Comparison of ENCODE assay signal across 13 cellular contexts in genomic region chr17:81251943-81252301, GRCh38. TPM values are rescaled to one million over a fixed set of nuclear protein-coding genes. Genes with fewer than 3 reads are reported as not detected.
A peak's percentile ranks its signal among the peaks of the same experiment; 100 is the strongest.
DNase-seq lines count a peak whose midpoint lies in the region; ATAC-seq and TF ChIP-seq lines count a peak whose summit lies in the region.
"Had no signal": no experiment of that assay in that cellular context is flagged by ENCODE, and none has a peak within 500 bp of the region (broad histone marks: within the 10 kb centered on the region; RNA-seq: fewer than 3 reads in every experiment).

No MANE protein-coding gene starts in this region.

- H3K36me3 ChIP-seq in cardiac muscle cell (no peaks in the 10 kb centered on the region), OCI-LY3 (replicated peaks; ENCODE audit: low read depth, low read length) (peaks cover 23% of the 10 kb centered on the region), left ventricle myocardium inferior (peaks cover 29% of the 10 kb centered on the region)

- H3K4me1 ChIP-seq in cardiac muscle cell (ENCODE audit: low read depth) (peaks cover 24% of the 10 kb centered on the region), OCI-LY3 (ENCODE audit: low read length) (peaks cover 12% of the 10 kb centered on the region), left ventricle myocardium inferior (peaks cover 41% of the 10 kb centered on the region)

- peaks cover 4% of the 10 kb centered on the region for H3K4me1 Mint-ChIP-seq in activated T-cell treated with anti-CD3 and anti-CD28 coated beads, Interleukin-2, amount 50 U/mL, for 24 hours (ENCODE audit: low read depth)

- no peaks in the 10 kb centered on the region for H3K9me3 Mint-ChIP-seq in activated T-cell treated with anti-CD3 and anti-CD28 coated beads, Interleukin-2, amount 50 U/mL, for 24 hours
- H3K9me3 Mint-ChIP-seq: activated B cell treated with CpG ODN at 0.5 μM for 24 hours had no signal

- ATAC-seq in HG03439 (IDR thresholded peaks at IDR 0.05; ENCODE audit: unreplicated experiment): no peak

- peak overlapping the region; percentile 36 for H3K4me2 ChIP-seq in OCI-LY3 (ENCODE audit: low read length)

- H3K27ac ChIP-seq in cardiac muscle cell (peak overlapping the region; percentile 67), OCI-LY3 (ENCODE audit: low read length) (peak overlapping the region; percentile 14; the same call in 1 of the 2 replicates), left ventricle myocardium inferior (replicated peaks) (peak overlapping the region; percentile 61)
- H3K27ac ChIP-seq: vagina had no signal

- DNase-seq in cardiac muscle cell (ENCODE audit: low read depth in 1 of 2, low spot score in 1 of 2): peak in 1 of 2 donors; percentile 47
- DNase-seq in cardiac septum (ENCODE audit: low spot score): no peak
- DNase-seq in left ventricle myocardium inferior: no peak
- no peak for DNase-seq in activated CD4-positive, alpha-beta T cell treated with anti-CD3 and anti-CD28 coated beads, Interleukin-2, amount 50 U/mL, for 1 hour
- DNase-seq in SW480 (ENCODE audit: low spot score): no peak
- no peak for DNase-seq in activated T-cell treated with anti-CD3 and anti-CD28 coated beads, Interleukin-2, amount 50 U/mL, for 24 hours
- DNase-seq: activated B cell treated with CpG ODN at 0.5 μM for 24 hours; activated CD8-positive, alpha-beta memory T cell treated with anti-CD3 and anti-CD28 coated beads, Interleukin-2, amount 50 U/mL, for 4 hours; mesendoderm; NK-92 treated with Interleukin-12 subunit alpha and Interleukin-12 subunit beta, amount 100 ng/mL, for 24 hours had no signal

- H3K27me3 Mint-ChIP-seq in activated T-cell treated with anti-CD3 and anti-CD28 coated beads, Interleukin-2, amount 50 U/mL, for 24 hours: no peaks in the 10 kb centered on the region
- H3K27me3 Mint-ChIP-seq: activated B cell treated with CpG ODN at 0.5 μM for 24 hours had no signal

- H3K27me3 ChIP-seq in cardiac muscle cell (no peaks in the 10 kb centered on the region), OCI-LY3 (ENCODE audit: low read depth, low read length) (no peaks in the 10 kb centered on the region), left ventricle myocardium inferior (ENCODE audit: low read depth) (no peaks in the 10 kb centered on the region)
- H3K27me3 ChIP-seq: vagina had no signal

- peaks cover 52% of the 10 kb centered on the region for H3K36me3 Mint-ChIP-seq in activated T-cell treated with anti-CD3 and anti-CD28 coated beads, Interleukin-2, amount 50 U/mL, for 24 hours (ENCODE audit: low read depth)

- H3K79me2 ChIP-seq in OCI-LY3 (ENCODE audit: low read length): no peaks in the 10 kb centered on the region

- intact Hi-C loops in cardiac septum (cut with DNase I): loop anchor here (5.0 kb wide), 2 partner anchors 285 to 350 kb away; no protein-coding TSS in a partner anchor
- intact Hi-C loops in left ventricle myocardium inferior (cut with micrococcal nuclease): loop anchor here (5.0 to 10.0 kb wide), 2 partner anchors 223 to 350 kb away; no protein-coding TSS in a partner anchor

- peaks cover 27% of the 10 kb centered on the region for H4K20me1 ChIP-seq in OCI-LY3 (ENCODE audit: insufficient read depth, low read length)

- H2AFZ ChIP-seq in OCI-LY3 (ENCODE audit: low read depth, low read length): no peak overlapping the region

- H3K27ac Mint-ChIP-seq in activated T-cell treated with anti-CD3 and anti-CD28 coated beads, Interleukin-2, amount 50 U/mL, for 24 hours: no peak overlapping the region
- H3K27ac Mint-ChIP-seq: activated B cell treated with CpG ODN at 0.5 μM for 24 hours had no signal

- H3K4me3 ChIP-seq in cardiac muscle cell (no peak overlapping the region), OCI-LY3 (ENCODE audit: low read length) (no peak overlapping the region; the same call in 1 of the 2 replicates), left ventricle myocardium inferior (no peak overlapping the region)
- H3K4me3 ChIP-seq: vagina had no signal

- H3K4me3 Mint-ChIP-seq in activated T-cell treated with anti-CD3 and anti-CD28 coated beads, Interleukin-2, amount 50 U/mL, for 24 hours: no peak overlapping the region
- H3K4me3 Mint-ChIP-seq: activated B cell treated with CpG ODN at 0.5 μM for 24 hours had no signal

- H3K9me3 ChIP-seq in cardiac muscle cell (ENCODE audit: low read depth): no peaks in the 10 kb centered on the region
- no peaks in the 10 kb centered on the region for H3K9me3 ChIP-seq in OCI-LY3 (ENCODE audit: insufficient read depth, low read length)
- no peaks in the 10 kb centered on the region for H3K9me3 ChIP-seq in left ventricle myocardium inferior (replicated peaks)
- H3K9me3 ChIP-seq: vagina had no signal

- no peak overlapping the region for H3K9ac ChIP-seq in OCI-LY3 (ENCODE audit: low read length)

- TF ChIP-seq CTCF in cardiac muscle cell (IDR thresholded peaks at IDR 0.05; ENCODE audit: low read depth, low read length): no peak
- no peak for TF ChIP-seq CTCF in OCI-LY3 (IDR thresholded peaks at IDR 0.05; ENCODE audit: low read depth, low read length)
- no peak for TF ChIP-seq CTCF in left ventricle myocardium inferior (IDR thresholded peaks at IDR 0.05; ENCODE audit: borderline replicate concordance)

RNA-seq across cellular contexts. Expression of gene NDUFAF8, which starts 12.8 kb away (rescaled TPM):
- total RNA-seq in cardiac muscle cell: 52.3 and 67.4 TPM in 2 replicates
- 112 and 142 TPM in 2 replicates for polyA plus RNA-seq in cardiac muscle cell
- 61.0 TPM for total RNA-seq in cardiac septum
- 61.5 TPM for total RNA-seq in left ventricle myocardium inferior

RNA-seq across cellular contexts. Expression of gene TEPSIN, which starts 13.1 kb away (rescaled TPM):
- total RNA-seq in cardiac muscle cell: 42.4 and 52.5 TPM in 2 replicates
- 19.7 and 34.8 TPM in 2 replicates for polyA plus RNA-seq in cardiac muscle cell
- 12.6 TPM for total RNA-seq in cardiac septum
- 15.9 TPM for total RNA-seq in left ventricle myocardium inferior

RNA-seq across cellular contexts. Expression of gene CEP131, which starts 29.2 kb away (rescaled TPM):
- total RNA-seq in cardiac muscle cell (23.2 and 37.0 TPM in 2 replicates), cardiac septum (6.8 TPM), left ventricle myocardium inferior (7.6 TPM)
- polyA plus RNA-seq in cardiac muscle cell: 29.2 and 35.4 TPM in 2 replicates

RNA-seq across cellular contexts. Expression of gene SLC38A10, which starts 43.2 kb away (rescaled TPM):
- total RNA-seq in cardiac muscle cell (104 and 131 TPM in 2 replicates), cardiac septum (36.0 TPM), left ventricle myocardium inferior (50.1 TPM)
- polyA plus RNA-seq in cardiac muscle cell: 68.1 and 94.4 TPM in 2 replicates

Comparison
In these comparisons a context has a peak if more than half of its experiments do, and no peak if none do; other contexts are left out.
1. H3K27ac ChIP-seq: peak in every context shown above with its lines; median percentile 67 in cardiac muscle cell; 61 in left ventricle myocardium inferior; 14 in OCI-LY3.